In the genomic region with DNA sequence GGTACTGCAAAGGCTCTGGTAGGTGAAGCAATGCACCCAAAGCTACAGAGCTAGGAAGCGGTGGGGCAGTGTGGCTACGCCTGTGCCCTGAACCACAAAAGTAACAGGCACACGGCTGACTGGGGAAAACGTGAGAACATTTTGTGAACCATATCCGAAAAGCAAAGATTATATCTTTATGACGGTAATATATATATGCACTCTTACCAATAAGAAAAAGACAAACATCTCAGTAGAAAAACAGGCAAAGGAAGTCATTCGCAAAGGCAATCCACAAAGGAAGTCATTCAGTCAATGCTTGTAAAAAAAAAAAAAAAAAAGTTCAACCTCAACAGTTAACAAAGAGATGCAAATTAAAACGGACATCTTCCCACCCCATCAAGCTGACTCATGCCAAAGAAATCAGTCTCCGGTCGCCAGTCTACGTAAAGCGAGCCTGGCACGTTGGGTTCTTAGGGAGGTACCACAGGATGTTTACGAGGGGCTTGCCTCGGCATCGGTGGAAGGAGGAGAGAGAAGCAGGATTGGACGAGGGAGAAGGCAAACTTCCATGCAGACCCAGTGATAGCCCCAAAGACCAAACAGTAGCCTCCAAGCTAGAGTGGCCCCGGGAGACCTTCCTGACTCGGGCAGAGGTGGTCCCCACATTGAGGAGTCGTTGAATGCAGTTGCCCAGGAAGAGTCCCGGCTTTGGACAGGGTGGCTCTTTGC, we compare ENCODE assay signal across 8 cellular contexts. TPM values are rescaled to one million over a fixed set of nuclear protein-coding genes. Genes with fewer than 3 reads are reported as not detected.
A peak's percentile ranks its signal among the peaks of the same experiment; 100 is the strongest.
DNase-seq lines count a peak whose midpoint lies in the region; ATAC-seq and TF ChIP-seq lines count a peak whose summit lies in the region.

No MANE protein-coding gene starts in this region.

- peak overlapping the region; percentile 28 for H3K27ac ChIP-seq in foreskin keratinocyte

- no peaks in the 10 kb centered on the region for H3K27me3 ChIP-seq in foreskin keratinocyte

- DNase-seq in MV-4-11 (lab: John Stamatoyannopoulos, UW) (peak; percentile 68), foreskin keratinocyte (peak; percentile 58 to 61), NCI-H2196 (lab: John Stamatoyannopoulos, UW; ENCODE audit: unreplicated experiment) (no peak)
- DNase-seq in activated CD8-positive, alpha-beta memory T cell treated with anti-CD3 and anti-CD28 coated beads, Interleukin-2, amount 50 U/mL, for 48 hours: peak; percentile 80
- DNase-seq in stimulated activated CD4-positive, alpha-beta T cell treated with anti-CD3 and anti-CD28 coated beads, Interleukin-15, amount 100 ng/mL, for 24 hours: peak; percentile 73

- ATAC-seq in foreskin keratinocyte (peak; percentile 59), HG02885 (IDR thresholded peaks at IDR 0.05; ENCODE audit: poor library complexity, unreplicated experiment) (no peak), HG03095 (IDR thresholded peaks at IDR 0.05; ENCODE audit: unreplicated experiment) (no peak)

- no peak for TF ChIP-seq CTCF in foreskin keratinocyte (conservative IDR thresholded peaks at IDR 0.05)

- H3K4me1 ChIP-seq in ES-I3 (ENCODE audit: insufficient read depth, low read length) (peaks cover 36% of the 10 kb centered on the region), foreskin keratinocyte (no peaks in the 10 kb centered on the region)

- no peaks in the 10 kb centered on the region; the same call in 1 of the 2 replicates for H3K9me3 ChIP-seq in ES-I3 (ENCODE audit: control insufficient read depth, insufficient read depth, low read length)

- no peaks in the 10 kb centered on the region for H3K36me3 ChIP-seq in ES-I3 (ENCODE audit: insufficient read depth, low read length)

- H3K9ac ChIP-seq in ES-I3 (ENCODE audit: low read depth, low read length): peak overlapping the region; percentile 23

RNA-seq across cellular contexts. Expression of a gene that starts 39.4 kb away (rescaled TPM):
- total RNA-seq in foreskin keratinocyte: 74.5 and 77.0 TPM in 2 replicates
- polyA plus RNA-seq in foreskin keratinocyte: 51.8 and 54.7 TPM in 2 replicates
